ENCODE assay signal across 12 cellular contexts in genomic region chrX:9285342-9285771, GRCh38.
DNase-seq lines count a peak whose midpoint lies in the region; ATAC-seq, FAIRE-seq and TF ChIP-seq lines count a peak whose summit lies in the region.
"Had no signal": no experiment of that assay in that cellular context is flagged by ENCODE, and none has a peak within 500 bp of the region (broad histone marks: within the 10 kb centered on the region; RNA-seq: fewer than 3 reads in every experiment).

No MANE protein-coding gene starts in this region.

- BruUV-seq in GM12878 (replicated peaks; lab: Mats Ljungman, UMichigan) = no TSS peak

- TF ChIP-seq EP300 in GM12878 (IDR thresholded peaks at IDR 0.05; ENCODE audit: borderline replicate concordance in 1 of 2, control insufficient read depth in 1 of 2, low read depth in 2 of 2, low read length in 2 of 2) = no peak
- TF ChIP-seq EP300 in tibial nerve (IDR thresholded peaks at IDR 0.05) = no peak

- no peak overlapping the region for H3K4me2 ChIP-seq in GM12878 (ENCODE audit: control insufficient read depth, insufficient read depth)
- H3K4me2 ChIP-seq in osteoblast (ENCODE audit: insufficient read depth, low read length) = no peak overlapping the region

- H3K27me3 ChIP-seq in GM12878 (replicated peaks in 1 of 2; ENCODE audit: control insufficient read depth in 2 of 2, insufficient read depth in 2 of 2, low read length in 1 of 2) = no peaks in the 10 kb centered on the region
- no peaks in the 10 kb centered on the region for H3K27me3 ChIP-seq in CD4-positive, alpha-beta memory T cell (ENCODE audit: insufficient read depth, low read length)
- no peaks in the 10 kb centered on the region for H3K27me3 ChIP-seq in tibial nerve
- no peaks in the 10 kb centered on the region for H3K27me3 ChIP-seq in osteoblast (ENCODE audit: insufficient read depth, low read length)
- H3K27me3 ChIP-seq: right atrium auricular region, transverse colon had no signal

- no peak for TF ChIP-seq RAD21 in GM12878 (IDR thresholded peaks at IDR 0.05; ENCODE audit: insufficient read depth, low read depth, low read length)

- SMC1A ChIA-PET in GM12878 (lab: Charles Lee; ENCODE audit: uncharacterized antibody, unreplicated experiment) = no interaction called here

- intact Hi-C loops in GM12878 (cut with micrococcal nuclease; ENCODE audit: unreplicated experiment) = no loop called here
- intact Hi-C loops in CD4-positive, alpha-beta memory T cell (cut with micrococcal nuclease) = no loop called here

- RAD21 ChIA-PET in GM12878 (lab: Charles Lee; ENCODE audit: unreplicated experiment) = no interaction called here

- no peaks in the 10 kb centered on the region for H3K79me2 ChIP-seq in GM12878 (ENCODE audit: control insufficient read depth, insufficient read depth, low read length)
- H3K79me2 ChIP-seq in osteoblast (ENCODE audit: insufficient read depth, low read length) = no peaks in the 10 kb centered on the region

- POLR2A ChIA-PET in activated CD8-positive, alpha-beta T cell treated with anti-CD3 and anti-CD28 coated beads, Interleukin-2, amount 10 ng/mL, durations not matched to agents 7 days and 5 days (lab: Charles Lee) = no interaction called here
- POLR2A ChIA-PET in GM12878 (lab: Charles Lee) = no interaction called here
- POLR2A ChIA-PET in CD4-positive, alpha-beta memory T cell (lab: Charles Lee; ENCODE audit: partially characterized antibody) = no interaction called here

- CTCF ChIA-PET in activated CD8-positive, alpha-beta T cell treated with anti-CD3 and anti-CD28 coated beads, Interleukin-2, amount 10 ng/mL, durations not matched to agents 7 days and 5 days (lab: Charles Lee) = no interaction called here
- CTCF ChIA-PET in GM12878 (lab: Yijun Ruan, JAX) = no interaction called here
- CTCF ChIA-PET in CD4-positive, alpha-beta memory T cell (lab: Charles Lee; ENCODE audit: partially characterized antibody) = no interaction called here

- no peaks in the 10 kb centered on the region for H3K27me3 Mint-ChIP-seq in activated CD8-positive, alpha-beta T cell treated with anti-CD3 and anti-CD28 coated beads, Interleukin-2, amount 10 ng/mL, durations not matched to agents 7 days and 5 days (ENCODE audit: low read depth)
- H3K27me3 Mint-ChIP-seq in CD4-positive, alpha-beta memory T cell = no peaks in the 10 kb centered on the region

- no peak overlapping the region for H3K4me3 ChIP-seq in GM12878
- H3K4me3 ChIP-seq in CD4-positive, alpha-beta memory T cell (ENCODE audit: low read length in 2 of 2) = no peak overlapping the region
- H3K4me3 ChIP-seq in tibial nerve = no peak overlapping the region
- no peak overlapping the region for H3K4me3 ChIP-seq in osteoblast (ENCODE audit: insufficient read depth, low read length)
- H3K4me3 ChIP-seq: right atrium auricular region, transverse colon had no signal

- H4K20me1 ChIP-seq in GM12878 (ENCODE audit: control insufficient read depth, insufficient read depth) = no peaks in the 10 kb centered on the region
- no peaks in the 10 kb centered on the region for H4K20me1 ChIP-seq in osteoblast (ENCODE audit: insufficient read depth, low read length)

- TF ChIP-seq CTCF in GM12878 (IDR thresholded peaks at IDR 0.05 in 2 of 3, conservative IDR thresholded peaks at IDR 0.05 in 1 of 3; ENCODE audit: control insufficient read depth in 2 of 3, extremely low read depth in 1 of 3, insufficient read depth in 1 of 3, low read depth in 3 of 3, low read length in 3 of 3) (no peak), tibial nerve (IDR thresholded peaks at IDR 0.05) (no peak), osteoblast (IDR thresholded peaks at IDR 0.05; ENCODE audit: extremely low read depth, low read depth, low read length) (no peak)

- H2AFZ ChIP-seq in GM12878 (ENCODE audit: control insufficient read depth, low read depth, low read length) (no peak overlapping the region), osteoblast (ENCODE audit: low read length) (no peak overlapping the region)

- H3K27ac ChIP-seq in GM12878 (ENCODE audit: control insufficient read depth, insufficient read depth) = no peak overlapping the region
- no peak overlapping the region for H3K27ac ChIP-seq in CD4-positive, alpha-beta memory T cell (ENCODE audit: low read depth, low read length)
- H3K27ac ChIP-seq in tibial nerve = no peak overlapping the region
- H3K27ac ChIP-seq in osteoblast (ENCODE audit: low read depth, low read length) = no peak overlapping the region
- H3K27ac ChIP-seq: right atrium auricular region, transverse colon had no signal

- peak overlapping the region; percentile 39 for H3K27ac Mint-ChIP-seq in activated CD8-positive, alpha-beta T cell treated with anti-CD3 and anti-CD28 coated beads, Interleukin-2, amount 10 ng/mL, durations not matched to agents 7 days and 5 days
- H3K27ac Mint-ChIP-seq in CD4-positive, alpha-beta memory T cell = peak overlapping the region in 2 of 7 donors; percentile 4 to 72

- TF ChIP-seq POLR2A in GM12878 (IDR thresholded peaks at IDR 0.05; ENCODE audit: low read depth, low read length) (no peak), tibial nerve (IDR thresholded peaks at IDR 0.05) (no peak)

- no peaks in the 10 kb centered on the region for H3K36me3 Mint-ChIP-seq in activated CD8-positive, alpha-beta T cell treated with anti-CD3 and anti-CD28 coated beads, Interleukin-2, amount 10 ng/mL, durations not matched to agents 7 days and 5 days (ENCODE audit: low read depth)
- no peaks in the 10 kb centered on the region for H3K36me3 Mint-ChIP-seq in CD4-positive, alpha-beta memory T cell

- no peaks in the 10 kb centered on the region for H3K9me3 ChIP-seq in GM12878 (replicated peaks; ENCODE audit: control insufficient read depth, insufficient read depth, low read length)
- no peaks in the 10 kb centered on the region for H3K9me3 ChIP-seq in CD4-positive, alpha-beta memory T cell (ENCODE audit: control insufficient read depth in 1 of 2, low read length in 2 of 2)
- H3K9me3 ChIP-seq in tibial nerve = no peaks in the 10 kb centered on the region
- H3K9me3 ChIP-seq in osteoblast (ENCODE audit: low read depth, low read length) = no peaks in the 10 kb centered on the region
- H3K9me3 ChIP-seq: right atrium auricular region, transverse colon had no signal

- no peaks in the 10 kb centered on the region for H3K9me3 Mint-ChIP-seq in activated CD8-positive, alpha-beta T cell treated with anti-CD3 and anti-CD28 coated beads, Interleukin-2, amount 10 ng/mL, durations not matched to agents 7 days and 5 days (ENCODE audit: insufficient read depth)
- peaks cover 0 to 1% (median 0%) of the 10 kb centered on the region in 8 donors for H3K9me3 Mint-ChIP-seq in CD4-positive, alpha-beta memory T cell

- DNase-seq in activated CD8-positive, alpha-beta T cell treated with anti-CD3 and anti-CD28 coated beads, Interleukin-2, amount 10 ng/mL, durations not matched to agents 7 days and 5 days = peak; percentile 30
- DNase-seq in GM12878 (ENCODE audit: low read depth, low spot score) (no peak), tibial nerve (ENCODE audit: low spot score in 2 of 2) (no peak), osteoblast (ENCODE audit: insufficient read length, low spot score, missing footprints) (no peak)
- peak; percentile 63 for DNase-seq in stimulated activated CD8-positive, alpha-beta memory T cell treated with anti-CD3 and anti-CD28 coated beads, Interleukin-4, amount 100 ng/mL, for 48 hours
- no peak for DNase-seq in CD4-positive, alpha-beta memory T cell
- DNase-seq: IMR-90, NCI-H1930, transverse colon had no signal

- in situ Hi-C loops in GM12878 (cut with MboI) = no loop called here

- no peaks in the 10 kb centered on the region for H3K4me1 ChIP-seq in GM12878 (ENCODE audit: control insufficient read depth, insufficient read depth, low read length)
- peaks cover 4% of the 10 kb centered on the region for H3K4me1 ChIP-seq in CD4-positive, alpha-beta memory T cell (ENCODE audit: insufficient read depth, low read length)
- H3K4me1 ChIP-seq in tibial nerve = no peaks in the 10 kb centered on the region
- no peaks in the 10 kb centered on the region for H3K4me1 ChIP-seq in osteoblast (ENCODE audit: insufficient read depth, low read length)
- H3K4me1 ChIP-seq: right atrium auricular region, transverse colon had no signal

- H3K9ac ChIP-seq in GM12878 (ENCODE audit: control insufficient read depth, insufficient read depth, low read length) = no peak overlapping the region

- peaks cover 32% of the 10 kb centered on the region for H3K4me1 Mint-ChIP-seq in activated CD8-positive, alpha-beta T cell treated with anti-CD3 and anti-CD28 coated beads, Interleukin-2, amount 10 ng/mL, durations not matched to agents 7 days and 5 days (ENCODE audit: low read depth)
- H3K4me1 Mint-ChIP-seq in CD4-positive, alpha-beta memory T cell = peaks cover 0 to 6% (median 5%) of the 10 kb centered on the region in 4 donors

- H3K4me3 Mint-ChIP-seq in activated CD8-positive, alpha-beta T cell treated with anti-CD3 and anti-CD28 coated beads, Interleukin-2, amount 10 ng/mL, durations not matched to agents 7 days and 5 days = no peak overlapping the region
- H3K4me3 Mint-ChIP-seq in CD4-positive, alpha-beta memory T cell = peak overlapping the region in 1 of 8 donors; percentile 15

- 9% methylated on average over 7 of the region's 7 CpGs for WGBS in GM12878 (ENCODE audit: insufficient coverage, insufficient replicate concordance, low lambda C conversion rate, missing lambda C conversion rate)
- 59 to 66% methylated on average over 7 of the region's 7 CpGs for WGBS in tibial nerve, 2 donors

- no peak for FAIRE-seq in GM12878 (lab: Jason Lieb, UNC)

- H3K36me3 ChIP-seq in GM12878 (ENCODE audit: control insufficient read depth in 2 of 2, insufficient read depth in 2 of 2, low read length in 1 of 2) (no peaks in the 10 kb centered on the region), tibial nerve (no peaks in the 10 kb centered on the region), osteoblast (ENCODE audit: insufficient read depth, low read length) (no peaks in the 10 kb centered on the region)
- H3K36me3 ChIP-seq in CD4-positive, alpha-beta memory T cell (ENCODE audit: insufficient read depth, low read length) = no peaks in the 10 kb centered on the region
- H3K36me3 ChIP-seq: right atrium auricular region, transverse colon had no signal

- ATAC-seq in HG03354 (IDR thresholded peaks at IDR 0.05; ENCODE audit: poor library complexity, severe bottlenecking, unreplicated experiment) (peak; percentile 59), GM12878 (no peak; the same call in 1 of the 3 replicates), HG03139 (IDR thresholded peaks at IDR 0.05; ENCODE audit: unreplicated experiment) (no peak)
- ATAC-seq in activated CD8-positive, alpha-beta T cell treated with anti-CD3 and anti-CD28 coated beads, Interleukin-2, amount 10 ng/mL, durations not matched to agents 7 days and 5 days = no peak

TF ChIP-seq in GM12878, 131 proteins besides CTCF, POLR2A, EP300 and RAD21 (continues in another document):
- peak; percentile 11 for TF ChIP-seq MEF2B (IDR thresholded peaks at IDR 0.05; ENCODE audit: partially characterized antibody, poor library complexity, severe bottlenecking)
- TF ChIP-seq ETV6 (conservative IDR thresholded peaks at IDR 0.05 in 1 of 2, IDR thresholded peaks at IDR 0.05 in 1 of 2; ENCODE audit: borderline replicate concordance in 1 of 2, low read depth in 1 of 2) = peak in 1 of 2 experiments; percentile 80; a peak in 2 of 4 replicates

Comparison
In these comparisons a context has a peak if more than half of its experiments do, and no peak if none do; other contexts are left out.
1. DNase-seq: peak in activated CD8-positive, alpha-beta T cell treated with anti-CD3 and anti-CD28 coated beads, Interleukin-2, amount 10 ng/mL, durations not matched to agents 7 days and 5 days (single experiment) and stimulated activated CD8-positive, alpha-beta memory T cell treated with anti-CD3 and anti-CD28 coated beads, Interleukin-4, amount 100 ng/mL, for 48 hours (single experiment); none in GM12878 (single experiment), CD4-positive, alpha-beta memory T cell (0 of 5), tibial nerve (0 of 2) and osteoblast (single experiment).